In genomic region chr1:93616996-93617669, GRCh38 we compare ENCODE assay signal across 8 cellular contexts.
DNase-seq lines count a peak whose midpoint lies in the region; ATAC-seq and TF ChIP-seq lines count a peak whose summit lies in the region.

No MANE protein-coding gene starts in this region.

- ATAC-seq in HG02840 (IDR thresholded peaks at IDR 0.05; ENCODE audit: low FRiP score, unreplicated experiment), result no peak

- no peak overlapping the region for H3K4me3 ChIP-seq in epithelial cell of esophagus (ENCODE audit: low read length)

- no peak for TF ChIP-seq CTCF in epithelial cell of esophagus (IDR thresholded peaks at IDR 0.05; ENCODE audit: insufficient read depth, low read depth, low read length, missing control alignments)

- DNase-seq in COLO668 (lab: John Stamatoyannopoulos, UW; ENCODE audit: unreplicated experiment), result peak; percentile 54
- DNase-seq in NCI-H774 (lab: John Stamatoyannopoulos, UW), result peak; percentile 50
- DNase-seq in epithelial cell of esophagus (ENCODE audit: low read depth), result peak; percentile 44
- DNase-seq in nucleus accumbens (lab: John Stamatoyannopoulos, UW), result peak in 40 of 56 donors; percentile 10 to 83 (median 40)
- DNase-seq in HPDE6-E6E7 (ENCODE audit: extremely low spot score), result no peak
- DNase-seq in NCI-H1930 (lab: John Stamatoyannopoulos, UW), result no peak
- DNase-seq in stimulated activated CD4-positive, alpha-beta T cell treated with anti-CD3 and anti-CD28 coated beads, Interleukin-1b, Interleukin-23, amount 100 ng/mL, for 48 hours, result no peak

Comparison
In these comparisons a context has a peak if more than half of its experiments do, and no peak if none do; other contexts are left out.
1. DNase-seq: peak in COLO668 (single experiment), NCI-H774 (single experiment), epithelial cell of esophagus (single experiment) and nucleus accumbens (40 of 56); none in HPDE6-E6E7 (single experiment), NCI-H1930 (0 of 2) and stimulated activated CD4-positive, alpha-beta T cell treated with anti-CD3 and anti-CD28 coated beads, Interleukin-1b, Interleukin-23, amount 100 ng/mL, for 48 hours (single experiment).